1 cellular context compared by ENCODE assay signal in the genomic region with DNA sequence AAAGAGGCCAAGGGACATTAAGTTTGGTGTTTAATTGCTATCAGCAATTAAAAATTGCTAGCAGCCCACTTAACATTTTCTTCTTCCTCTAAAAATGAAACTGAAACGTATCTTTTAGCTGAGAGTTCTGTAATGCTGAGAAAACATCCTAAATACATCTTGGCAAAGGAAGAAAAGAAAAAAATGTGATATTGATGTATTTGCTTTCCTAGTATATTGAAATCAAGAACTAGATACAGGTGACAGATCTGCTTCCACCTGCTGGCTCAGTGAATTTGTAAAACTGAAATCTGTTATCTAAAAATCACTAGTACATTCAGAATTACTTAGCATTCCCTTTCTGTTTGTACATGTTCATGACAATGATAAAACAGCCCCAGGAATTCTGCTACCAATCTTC.
TF ChIP-seq lines count a peak whose summit lies in the region.

No MANE protein-coding gene starts in this region.

TF ChIP-seq in GM23338, 12 proteins besides CTCF, POLR2A, EP300 and RAD21:
- TF ChIP-seq CREB1 (CRISPR knock-in tag; IDR thresholded peaks at IDR 0.05; ENCODE audit: low read depth) (no peak), ZNF114 (CRISPR knock-in tag; IDR thresholded peaks at IDR 0.05) (no peak), EZH2phosphoT487 (IDR thresholded peaks at IDR 0.05; ENCODE audit: unreplicated experiment) (no peak), EZH2 (IDR thresholded peaks at IDR 0.05; ENCODE audit: low read depth, unreplicated experiment) (no peak), STAT1 (IDR thresholded peaks at IDR 0.05; ENCODE audit: unreplicated experiment) (no peak), NANOG (IDR thresholded peaks at IDR 0.05; ENCODE audit: borderline replicate concordance) (no peak), ZNF331 (CRISPR knock-in tag; IDR thresholded peaks at IDR 0.05; ENCODE audit: low read depth) (no peak), POLR2AphosphoS5 (IDR thresholded peaks at IDR 0.05; ENCODE audit: low read depth) (no peak)
- TF ChIP-seq, protein P1, sequence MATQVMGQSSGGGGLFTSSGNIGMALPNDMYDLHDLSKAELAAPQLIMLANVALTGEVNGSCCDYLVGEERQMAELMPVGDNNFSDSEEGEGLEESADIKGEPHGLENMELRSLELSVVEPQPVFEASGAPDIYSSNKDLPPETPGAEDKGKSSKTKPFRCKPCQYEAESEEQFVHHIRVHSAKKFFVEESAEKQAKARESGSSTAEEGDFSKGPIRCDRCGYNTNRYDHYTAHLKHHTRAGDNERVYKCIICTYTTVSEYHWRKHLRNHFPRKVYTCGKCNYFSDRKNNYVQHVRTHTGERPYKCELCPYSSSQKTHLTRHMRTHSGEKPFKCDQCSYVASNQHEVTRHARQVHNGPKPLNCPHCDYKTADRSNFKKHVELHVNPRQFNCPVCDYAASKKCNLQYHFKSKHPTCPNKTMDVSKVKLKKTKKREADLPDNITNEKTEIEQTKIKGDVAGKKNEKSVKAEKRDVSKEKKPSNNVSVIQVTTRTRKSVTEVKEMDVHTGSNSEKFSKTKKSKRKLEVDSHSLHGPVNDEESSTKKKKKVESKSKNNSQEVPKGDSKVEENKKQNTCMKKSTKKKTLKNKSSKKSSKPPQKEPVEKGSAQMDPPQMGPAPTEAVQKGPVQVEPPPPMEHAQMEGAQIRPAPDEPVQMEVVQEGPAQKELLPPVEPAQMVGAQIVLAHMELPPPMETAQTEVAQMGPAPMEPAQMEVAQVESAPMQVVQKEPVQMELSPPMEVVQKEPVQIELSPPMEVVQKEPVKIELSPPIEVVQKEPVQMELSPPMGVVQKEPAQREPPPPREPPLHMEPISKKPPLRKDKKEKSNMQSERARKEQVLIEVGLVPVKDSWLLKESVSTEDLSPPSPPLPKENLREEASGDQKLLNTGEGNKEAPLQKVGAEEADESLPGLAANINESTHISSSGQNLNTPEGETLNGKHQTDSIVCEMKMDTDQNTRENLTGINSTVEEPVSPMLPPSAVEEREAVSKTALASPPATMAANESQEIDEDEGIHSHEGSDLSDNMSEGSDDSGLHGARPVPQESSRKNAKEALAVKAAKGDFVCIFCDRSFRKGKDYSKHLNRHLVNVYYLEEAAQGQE (IDR thresholded peaks at IDR 0.05; ENCODE audit: unreplicated experiment): no peak
- TF ChIP-seq, protein P2, sequence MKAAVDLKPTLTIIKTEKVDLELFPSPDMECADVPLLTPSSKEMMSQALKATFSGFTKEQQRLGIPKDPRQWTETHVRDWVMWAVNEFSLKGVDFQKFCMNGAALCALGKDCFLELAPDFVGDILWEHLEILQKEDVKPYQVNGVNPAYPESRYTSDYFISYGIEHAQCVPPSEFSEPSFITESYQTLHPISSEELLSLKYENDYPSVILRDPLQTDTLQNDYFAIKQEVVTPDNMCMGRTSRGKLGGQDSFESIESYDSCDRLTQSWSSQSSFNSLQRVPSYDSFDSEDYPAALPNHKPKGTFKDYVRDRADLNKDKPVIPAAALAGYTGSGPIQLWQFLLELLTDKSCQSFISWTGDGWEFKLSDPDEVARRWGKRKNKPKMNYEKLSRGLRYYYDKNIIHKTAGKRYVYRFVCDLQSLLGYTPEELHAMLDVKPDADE (IDR thresholded peaks at IDR 0.05): no peak
